ENCODE assay signal across 8 cellular contexts in genomic region chr3:135966349-135966695, GRCh38. TPM values are rescaled to one million over a fixed set of nuclear protein-coding genes. Genes with fewer than 3 reads are reported as not detected.
DNase-seq lines count a peak whose midpoint lies in the region; ATAC-seq and TF ChIP-seq lines count a peak whose summit lies in the region.

No MANE protein-coding gene starts in this region.

- peak overlapping the region; percentile 66 to 69 for H3K9ac ChIP-seq in colonic mucosa (ENCODE audit: low read depth in 2 of 2, low read length in 2 of 2)

- H3K9me3 ChIP-seq in colonic mucosa: no peaks in the 10 kb centered on the region

- DNase-seq in activated T-cell treated with anti-CD3 and anti-CD28 coated beads, Interleukin-2, amount 50 U/mL, for 4 hours: no peak
- no peak for DNase-seq in activated T-cell treated with anti-CD3 and anti-CD28 coated beads, Interleukin-2, amount 50 U/mL, for 48 hours
- DNase-seq in NCI-H1930 (lab: John Stamatoyannopoulos, UW) (peak; percentile 14 to 20), colonic mucosa (no peak), mesothelial cell of epicardium (ENCODE audit: low spot score in 2 of 2, unreplicated experiment in 2 of 2) (peak in 1 of 2 experiments; percentile 65), NCI-H2107 treated with DMSO at 0.1 percent for 48 hours (lab: John Stamatoyannopoulos, UW; ENCODE audit: unreplicated experiment) (no peak), HUDEP-2 (lab: John Stamatoyannopoulos, UW; ENCODE audit: unreplicated experiment in 76 of 76) (no peak), Kasumi-1 (lab: John Stamatoyannopoulos, UW) (no peak)

- H3K36me3 Mint-ChIP-seq in activated T-cell treated with anti-CD3 and anti-CD28 coated beads, Interleukin-2, amount 50 U/mL, for 4 hours (ENCODE audit: insufficient read depth): no peaks in the 10 kb centered on the region
- H3K36me3 Mint-ChIP-seq in mesothelial cell of epicardium: peaks cover 10% of the 10 kb centered on the region

- peaks cover 31% of the 10 kb centered on the region for H3K27me3 Mint-ChIP-seq in activated T-cell treated with anti-CD3 and anti-CD28 coated beads, Interleukin-2, amount 50 U/mL, for 4 hours (ENCODE audit: low read depth)
- H3K27me3 Mint-ChIP-seq in mesothelial cell of epicardium (ENCODE audit: low read depth): no peaks in the 10 kb centered on the region

- no peak for TF ChIP-seq CTCF in colonic mucosa (IDR thresholded peaks at IDR 0.05)
- no peak for TF ChIP-seq CTCF in mesothelial cell of epicardium (IDR thresholded peaks at IDR 0.05; ENCODE audit: unreplicated experiment)

- peak; percentile 10 to 12 for ATAC-seq in activated T-cell treated with anti-CD3 and anti-CD28 coated beads, Interleukin-2, amount 50 U/mL, for 4 hours

- peaks cover 4% of the 10 kb centered on the region for H3K4me1 ChIP-seq in colonic mucosa

- H3K27me3 ChIP-seq in colonic mucosa: no peaks in the 10 kb centered on the region

- peaks cover 14% of the 10 kb centered on the region for H3K9me3 Mint-ChIP-seq in activated T-cell treated with anti-CD3 and anti-CD28 coated beads, Interleukin-2, amount 50 U/mL, for 4 hours
- H3K9me3 Mint-ChIP-seq in mesothelial cell of epicardium: peaks cover 12% of the 10 kb centered on the region

- peak overlapping the region; percentile 73 for H3K4me3 Mint-ChIP-seq in activated T-cell treated with anti-CD3 and anti-CD28 coated beads, Interleukin-2, amount 50 U/mL, for 4 hours
- H3K4me3 Mint-ChIP-seq in mesothelial cell of epicardium: peak overlapping the region; percentile 82

- peak overlapping the region; percentile 85 for H3K27ac Mint-ChIP-seq in mesothelial cell of epicardium

- H3K4me1 Mint-ChIP-seq in activated T-cell treated with anti-CD3 and anti-CD28 coated beads, Interleukin-2, amount 50 U/mL, for 4 hours (ENCODE audit: low read depth): peaks cover 13% of the 10 kb centered on the region
- H3K4me1 Mint-ChIP-seq in mesothelial cell of epicardium: peaks cover 22% of the 10 kb centered on the region

- H3K36me3 ChIP-seq in colonic mucosa: no peaks in the 10 kb centered on the region

- peak overlapping the region; percentile 90 for H3K27ac ChIP-seq in colonic mucosa

- peak overlapping the region; percentile 71 for H3K4me3 ChIP-seq in colonic mucosa

- intact Hi-C loops in colonic mucosa (cut with DNase I): no loop called here

RNA-seq across cellular contexts. Expression of gene PPP2R3A, which starts 0.8 kb away (rescaled TPM):
- total RNA-seq in activated T-cell treated with anti-CD3 and anti-CD28 coated beads, Interleukin-2, amount 50 U/mL, for 4 hours: under 1 TPM; 0.03 to 0.46 (median 0.42) TPM
- total RNA-seq in colonic mucosa (10 to 100 TPM; 10.9 to 22.0 TPM), mesothelial cell of epicardium (18.7 to 19.8 TPM (median 18.9 TPM) in 3 replicates)

Comparison
In these comparisons a context has a peak if more than half of its experiments do, and no peak if none do; other contexts are left out.
1. DNase-seq: peak in NCI-H1930 (2 of 2); none in activated T-cell treated with anti-CD3 and anti-CD28 coated beads, Interleukin-2, amount 50 U/mL, for 4 hours (single experiment), activated T-cell treated with anti-CD3 and anti-CD28 coated beads, Interleukin-2, amount 50 U/mL, for 48 hours (0 of 2), colonic mucosa (single experiment), NCI-H2107 treated with DMSO at 0.1 percent for 48 hours (single experiment), HUDEP-2 (0 of 76) and Kasumi-1 (0 of 2).
2. RNA of gene PPP2R3A, which starts 0.8 kb away (total RNA-seq): 10.9 to 22.0 TPM in colonic mucosa and 18.7 to 19.8 TPM in mesothelial cell of epicardium; 0.03 to 0.46 TPM in activated T-cell treated with anti-CD3 and anti-CD28 coated beads, Interleukin-2, amount 50 U/mL, for 4 hours; every median in the first group is over 4 times any median in the second.